15 cellular contexts compared by ENCODE assay signal in the genomic region with DNA sequence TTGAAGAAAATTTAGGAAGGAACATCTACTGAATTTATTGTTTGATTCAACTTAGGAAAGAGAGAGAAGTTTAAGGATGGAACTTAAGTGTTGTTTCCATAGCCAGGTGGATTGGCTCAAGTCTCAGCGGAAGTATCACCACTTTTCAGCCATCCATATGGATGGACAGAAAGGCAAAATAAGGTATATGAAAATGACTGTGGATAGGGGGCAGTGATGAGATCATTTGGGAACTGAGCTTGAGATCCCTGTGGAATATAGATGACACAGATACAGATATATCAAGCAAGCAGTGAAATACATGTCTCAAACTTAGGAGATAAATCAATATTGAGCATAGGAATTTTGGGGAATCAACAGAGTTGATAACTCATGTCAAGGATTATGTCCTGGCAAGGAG.
A peak's percentile ranks its signal among the peaks of the same experiment; 100 is the strongest.
DNase-seq lines count a peak whose midpoint lies in the region; TF ChIP-seq lines count a peak whose summit lies in the region.
"Had no signal": no experiment of that assay in that cellular context is flagged by ENCODE, and none has a peak within 500 bp of the region (broad histone marks: within the 10 kb centered on the region; RNA-seq: fewer than 3 reads in every experiment).

No MANE protein-coding gene starts in this region.

- DNase-seq in mammary epithelial cell: no peak
- no peak for DNase-seq in breast epithelium (ENCODE audit: low spot score in 2 of 2)
- DNase-seq in HT-29 (ENCODE audit: low spot score): peak; percentile 26
- peak; percentile 1 for DNase-seq in choroid plexus epithelial cell (ENCODE audit: low read depth)
- DNase-seq in neural progenitor cell (ENCODE audit: low spot score): no peak
- DNase-seq in PC-9: no peak
- DNase-seq in dorsolateral prefrontal cortex: no peak
- DNase-seq in CD4-positive, alpha-beta memory T cell: no peak
- DNase-seq: CD8-positive, alpha-beta memory T cell; IMR-90; Kasumi-1; NCI-H187 treated with DMSO at 0.1 percent for 48 hours; NCI-H2171 had no signal

- H3K4me3 ChIP-seq in mammary epithelial cell (replicated peaks in 1 of 3; ENCODE audit: insufficient read depth in 1 of 3, low read depth in 2 of 3, low read length in 3 of 3) (no peak overlapping the region), breast epithelium (no peak overlapping the region), choroid plexus epithelial cell (ENCODE audit: low read depth, low read length) (no peak overlapping the region), neural progenitor cell (no peak overlapping the region), PC-9 (no peak overlapping the region), dorsolateral prefrontal cortex (no peak overlapping the region)
- no peak overlapping the region for H3K4me3 ChIP-seq in CD4-positive, alpha-beta memory T cell (ENCODE audit: low read length in 2 of 2)
- H3K4me3 ChIP-seq: SJSA1 had no signal

- H3K4me2 ChIP-seq in mammary epithelial cell (ENCODE audit: insufficient read depth, low read depth, low read length): no peak overlapping the region
- H3K4me2 ChIP-seq in neural progenitor cell: no peak overlapping the region
- H3K4me2 ChIP-seq in PC-9: no peak overlapping the region

- H3K9me3 Mint-ChIP-seq in neural progenitor cell: no peaks in the 10 kb centered on the region
- H3K9me3 Mint-ChIP-seq in CD4-positive, alpha-beta memory T cell: peaks cover 3 to 22% (median 9%) of the 10 kb centered on the region in 8 donors

- dilution Hi-C loops in mammary epithelial cell (cut with HindIII; ENCODE audit: low sequenced_read_pairs): no loop called here

- H3K36me3 Mint-ChIP-seq in neural progenitor cell: no peaks in the 10 kb centered on the region
- H3K36me3 Mint-ChIP-seq in CD4-positive, alpha-beta memory T cell: no peaks in the 10 kb centered on the region
- H3K36me3 Mint-ChIP-seq: CD8-positive, alpha-beta memory T cell had no signal

- no peaks in the 10 kb centered on the region for H3K9me3 ChIP-seq in mammary epithelial cell (replicated peaks; ENCODE audit: insufficient read depth, low read length)
- H3K9me3 ChIP-seq in breast epithelium: no peaks in the 10 kb centered on the region
- no peaks in the 10 kb centered on the region for H3K9me3 ChIP-seq in neural progenitor cell (ENCODE audit: low read depth)
- H3K9me3 ChIP-seq in PC-9 (ENCODE audit: insufficient read depth, low read depth): no peaks in the 10 kb centered on the region
- no peaks in the 10 kb centered on the region for H3K9me3 ChIP-seq in CD4-positive, alpha-beta memory T cell (ENCODE audit: control insufficient read depth in 1 of 2, low read length in 2 of 2)
- H3K9me3 ChIP-seq: SJSA1 had no signal

- no peaks in the 10 kb centered on the region for H3K36me3 ChIP-seq in mammary epithelial cell (ENCODE audit: insufficient read depth, low read length)
- H3K36me3 ChIP-seq in breast epithelium: no peaks in the 10 kb centered on the region
- H3K36me3 ChIP-seq in neural progenitor cell: no peaks in the 10 kb centered on the region
- no peaks in the 10 kb centered on the region for H3K36me3 ChIP-seq in PC-9 (ENCODE audit: low read depth)
- H3K36me3 ChIP-seq in CD4-positive, alpha-beta memory T cell (ENCODE audit: insufficient read depth, low read length): no peaks in the 10 kb centered on the region
- H3K36me3 ChIP-seq: SJSA1 had no signal

- BruUV-seq in mammary epithelial cell (replicated peaks; lab: Mats Ljungman, UMichigan) (no TSS peak), PC-9 (replicated peaks; lab: Mats Ljungman, UMichigan) (no TSS peak)

- no peak overlapping the region for H3K27ac Mint-ChIP-seq in neural progenitor cell
- H3K27ac Mint-ChIP-seq in CD4-positive, alpha-beta memory T cell: no peak overlapping the region
- H3K27ac Mint-ChIP-seq: B cell had no signal

- POLR2A ChIA-PET in PC-9 (lab: Charles Lee; ENCODE audit: unreplicated experiment): interaction anchor here (0.5 kb wide), 1 partner anchor 29 kb away, joined by 3 read pairs; no protein-coding TSS in a partner anchor
- POLR2A ChIA-PET in CD4-positive, alpha-beta memory T cell (lab: Charles Lee; ENCODE audit: partially characterized antibody): no interaction called here

- H3K4me1 Mint-ChIP-seq in neural progenitor cell: no peaks in the 10 kb centered on the region
- no peaks in the 10 kb centered on the region for H3K4me1 Mint-ChIP-seq in CD4-positive, alpha-beta memory T cell
- H3K4me1 Mint-ChIP-seq: B cell; CD8-positive, alpha-beta memory T cell had no signal

- 100% methylated on average over 1 of the region's 1 CpG for WGBS in mammary epithelial cell (ENCODE audit: low coverage, missing lambda C conversion rate)

- H2AFZ ChIP-seq in mammary epithelial cell (ENCODE audit: low read depth, low read length): no peak overlapping the region
- no peak overlapping the region for H2AFZ ChIP-seq in neural progenitor cell (replicated peaks)
- no peak overlapping the region for H2AFZ ChIP-seq in PC-9

- CTCF ChIA-PET in mammary epithelial cell (lab: Charles Lee; ENCODE audit: low non-redundant PET): no interaction called here
- CTCF ChIA-PET in PC-9 (lab: Charles Lee): no interaction called here
- CTCF ChIA-PET in CD4-positive, alpha-beta memory T cell (lab: Charles Lee; ENCODE audit: partially characterized antibody): no interaction called here

- H3K9me2 ChIP-seq in PC-9 (ENCODE audit: insufficient read depth): peaks cover 3% of the 10 kb centered on the region; the same call in 1 of the 2 replicates

- no peaks in the 10 kb centered on the region for H3K27me3 Mint-ChIP-seq in neural progenitor cell (ENCODE audit: insufficient read depth, low read depth)
- H3K27me3 Mint-ChIP-seq in CD4-positive, alpha-beta memory T cell: no peaks in the 10 kb centered on the region
- H3K27me3 Mint-ChIP-seq: B cell; CD8-positive, alpha-beta memory T cell had no signal

- H4K20me1 ChIP-seq in mammary epithelial cell (ENCODE audit: insufficient read depth, low read length) (no peaks in the 10 kb centered on the region), neural progenitor cell (ENCODE audit: low read depth) (no peaks in the 10 kb centered on the region), PC-9 (ENCODE audit: insufficient read depth) (no peaks in the 10 kb centered on the region)

- H3K27me3 ChIP-seq in mammary epithelial cell (ENCODE audit: insufficient read depth, low read length): peaks cover 2% of the 10 kb centered on the region
- H3K27me3 ChIP-seq in breast epithelium: no peaks in the 10 kb centered on the region
- no peaks in the 10 kb centered on the region for H3K27me3 ChIP-seq in neural progenitor cell
- no peaks in the 10 kb centered on the region for H3K27me3 ChIP-seq in PC-9 (ENCODE audit: insufficient read depth, low read depth)
- no peaks in the 10 kb centered on the region for H3K27me3 ChIP-seq in dorsolateral prefrontal cortex
- H3K27me3 ChIP-seq in CD4-positive, alpha-beta memory T cell (ENCODE audit: insufficient read depth, low read length): no peaks in the 10 kb centered on the region
- H3K27me3 ChIP-seq: SJSA1 had no signal

- H3K79me2 ChIP-seq in mammary epithelial cell (ENCODE audit: insufficient read depth, low read length) (no peaks in the 10 kb centered on the region), neural progenitor cell (ENCODE audit: low read depth) (no peaks in the 10 kb centered on the region), PC-9 (ENCODE audit: low read depth) (no peaks in the 10 kb centered on the region)

- no peak for TF ChIP-seq POLR2A in breast epithelium (IDR thresholded peaks at IDR 0.05)

- no peaks in the 10 kb centered on the region for H3K4me1 ChIP-seq in mammary epithelial cell (ENCODE audit: insufficient read depth, low read length)
- H3K4me1 ChIP-seq in breast epithelium: no peaks in the 10 kb centered on the region
- no peaks in the 10 kb centered on the region for H3K4me1 ChIP-seq in neural progenitor cell
- H3K4me1 ChIP-seq in PC-9 (replicated peaks; ENCODE audit: insufficient read depth): no peaks in the 10 kb centered on the region
- H3K4me1 ChIP-seq in CD4-positive, alpha-beta memory T cell (ENCODE audit: insufficient read depth, low read length): no peaks in the 10 kb centered on the region
- H3K4me1 ChIP-seq: SJSA1 had no signal

- intact Hi-C loops in mammary epithelial cell (cut with micrococcal nuclease) (no loop called here), breast epithelium (cut with DNase I; ENCODE audit: low total_unique reads) (no loop called here), PC-9 (cut with micrococcal nuclease; ENCODE audit: unreplicated experiment) (no loop called here), dorsolateral prefrontal cortex (cut with DNase I) (no loop called here)
- intact Hi-C loops in CD4-positive, alpha-beta memory T cell (cut with micrococcal nuclease): no loop called here

- no peak overlapping the region for H3K9ac ChIP-seq in mammary epithelial cell (ENCODE audit: insufficient read depth, low read length)
- no peak overlapping the region for H3K9ac ChIP-seq in neural progenitor cell

- H3F3A ChIP-seq in neural progenitor cell (ENCODE audit: low read depth) (no peaks in the 10 kb centered on the region), PC-9 (ENCODE audit: insufficient read depth, low read depth) (no peaks in the 10 kb centered on the region)

- no peak overlapping the region for H3K27ac ChIP-seq in mammary epithelial cell (ENCODE audit: insufficient read depth, low read depth, low read length)
- no peak overlapping the region for H3K27ac ChIP-seq in breast epithelium
- H3K27ac ChIP-seq in neural progenitor cell: no peak overlapping the region
- no peak overlapping the region for H3K27ac ChIP-seq in PC-9
- no peak overlapping the region for H3K27ac ChIP-seq in dorsolateral prefrontal cortex
- H3K27ac ChIP-seq in CD4-positive, alpha-beta memory T cell (ENCODE audit: low read depth, low read length): no peak overlapping the region
- H3K27ac ChIP-seq: SJSA1 had no signal

- in situ Hi-C loops in mammary epithelial cell (cut with MboI; ENCODE audit: low sequenced_read_pairs in 2 of 2): no loop called here

- peak; percentile 7 to 11 for TF ChIP-seq CTCF in mammary epithelial cell (conservative IDR thresholded peaks at IDR 0.05 in 1 of 2, IDR thresholded peaks at IDR 0.05 in 1 of 2; ENCODE audit: extremely low read depth in 1 of 2, insufficient read depth in 1 of 2, low read depth in 1 of 2, low read length in 2 of 2)
- TF ChIP-seq CTCF in breast epithelium (IDR thresholded peaks at IDR 0.05): no peak
- no peak for TF ChIP-seq CTCF in choroid plexus epithelial cell (conservative IDR thresholded peaks at IDR 0.05; ENCODE audit: low read depth, low read length)
- peak; percentile 19 for TF ChIP-seq CTCF in neural progenitor cell (IDR thresholded peaks at IDR 0.05)
- no peak for TF ChIP-seq CTCF in PC-9 (conservative IDR thresholded peaks at IDR 0.05)
- no peak for TF ChIP-seq CTCF in dorsolateral prefrontal cortex (IDR thresholded peaks at IDR 0.05 in 54 of 56, conservative IDR thresholded peaks at IDR 0.05 in 2 of 56; ENCODE audit: low read depth in 1 of 56, partially characterized antibody in 56 of 56)

- H3K4me3 Mint-ChIP-seq in neural progenitor cell: no peak overlapping the region
- no peak overlapping the region for H3K4me3 Mint-ChIP-seq in CD4-positive, alpha-beta memory T cell
- H3K4me3 Mint-ChIP-seq: B cell; CD8-positive, alpha-beta memory T cell had no signal

Comparison
In these comparisons a context has a peak if more than half of its experiments do, and no peak if none do; other contexts are left out.
1. CTCF ChIP-seq: peak in mammary epithelial cell (2 of 2) and neural progenitor cell (single experiment); none in breast epithelium (0 of 3), choroid plexus epithelial cell (single experiment), PC-9 (single experiment) and dorsolateral prefrontal cortex (0 of 56).
2. DNase-seq: peak in HT-29 (single experiment) and choroid plexus epithelial cell (single experiment); none in mammary epithelial cell (single experiment), breast epithelium (0 of 2), neural progenitor cell (single experiment), PC-9 (0 of 2), dorsolateral prefrontal cortex (0 of 10) and CD4-positive, alpha-beta memory T cell (0 of 5).